Comparison of ENCODE assay signal across 15 cellular contexts in genomic region chr1:190474587-190475305, GRCh38. TPM values are rescaled to one million over a fixed set of nuclear protein-coding genes. Genes with fewer than 3 reads are reported as not detected.
A peak's percentile ranks its signal among the peaks of the same experiment; 100 is the strongest.
DNase-seq lines count a peak whose midpoint lies in the region; ATAC-seq and TF ChIP-seq lines count a peak whose summit lies in the region.
"Had no signal": no experiment of that assay in that cellular context is flagged by ENCODE, and none has a peak within 500 bp of the region (broad histone marks: within the 10 kb centered on the region; RNA-seq: fewer than 3 reads in every experiment).

No MANE protein-coding gene starts in this region.

- DNase-seq in cardiac muscle cell (ENCODE audit: low read depth in 1 of 2, low spot score in 1 of 2) (peak; percentile 22 to 37), Right ventricle myocardium inferior (ENCODE audit: missing footprints) (no peak), epithelial cell of proximal tubule (ENCODE audit: low read depth) (no peak), midbrain (lab: John Stamatoyannopoulos, UW) (peak; percentile 48), transverse colon (peak; percentile 38), NCI-H774 (lab: John Stamatoyannopoulos, UW) (no peak), cortex of kidney (lab: John Stamatoyannopoulos, UW) (no peak)
- DNase-seq: activated naive CD8-positive, alpha-beta T cell treated with anti-CD3 and anti-CD28 coated beads, Interleukin-2, amount 10 ng/mL, durations not matched to agents 7 days and 5 days; DMS79 treated with DMSO at 0.1 percent for 48 hours; NCI-H2081 treated with DMSO at 0.1 percent for 48 hours; stimulated activated CD4-positive, alpha-beta T cell treated with anti-CD3 and anti-CD28 coated beads, Interleukin-4, amount 100 ng/mL, for 4 hours; tibial artery had no signal

- intact Hi-C loops in Right ventricle myocardium inferior (cut with DNase I) (no loop called here), transverse colon (cut with DNase I; ENCODE audit: low total_unique reads) (no loop called here)

- no peak for TF ChIP-seq EP300 in transverse colon (IDR thresholded peaks at IDR 0.05; ENCODE audit: low read depth)

- H3K4me1 ChIP-seq in cardiac muscle cell (ENCODE audit: low read depth) = no peaks in the 10 kb centered on the region
- H3K4me1 ChIP-seq in transverse colon = peaks cover 7 to 11% (median 10%) of the 10 kb centered on the region in 4 donors

- H3K27ac ChIP-seq in cardiac muscle cell (no peak overlapping the region), transverse colon (peak overlapping the region; percentile 64 to 83 (median 72))
- H3K27ac ChIP-seq: tibial artery had no signal

- TF ChIP-seq POLR2A in transverse colon (IDR thresholded peaks at IDR 0.05) = peak; percentile 33

- 8 to 11% methylated on average over 11 to 17 of the region's 17 CpGs for WGBS in transverse colon (ENCODE audit: low coverage in 1 of 2), 2 donors

- H3K4me3 ChIP-seq in cardiac muscle cell = peak overlapping the region; percentile 39
- peak overlapping the region; percentile 47 for H3K4me3 ChIP-seq in epithelial cell of proximal tubule (ENCODE audit: low read depth, low read length)
- peak overlapping the region in 3 of 4 donors; percentile 25 to 62 (median 51) for H3K4me3 ChIP-seq in transverse colon
- H3K4me3 ChIP-seq: tibial artery had no signal

- H3K9me3 ChIP-seq in cardiac muscle cell (ENCODE audit: low read depth) (no peaks in the 10 kb centered on the region), transverse colon (no peaks in the 10 kb centered on the region)
- H3K9me3 ChIP-seq: tibial artery had no signal

- H3K36me3 ChIP-seq in cardiac muscle cell (no peaks in the 10 kb centered on the region), transverse colon (no peaks in the 10 kb centered on the region)
- H3K36me3 ChIP-seq: tibial artery had no signal

- in situ Hi-C loops in transverse colon (cut with MboI; ENCODE audit: low pct_ligation_motif_present in 1 of 4, low pct_unique_long_range_greater_than_20kb in 1 of 4, low sequenced_read_pairs in 3 of 4) = no loop called here

- ATAC-seq in Right ventricle myocardium inferior (no peak), GM21528 (IDR thresholded peaks at IDR 0.05; ENCODE audit: low FRiP score, unreplicated experiment) (no peak)
- ATAC-seq: HCT116 had no signal

- TF ChIP-seq CTCF in cardiac muscle cell (IDR thresholded peaks at IDR 0.05; ENCODE audit: low read depth, low read length) (no peak), epithelial cell of proximal tubule (conservative IDR thresholded peaks at IDR 0.05; ENCODE audit: low read depth, low read length) (no peak), transverse colon (IDR thresholded peaks at IDR 0.05) (no peak)

- H3K27me3 ChIP-seq in cardiac muscle cell (peaks cover 79% of the 10 kb centered on the region), transverse colon (peaks cover 29% of the 10 kb centered on the region)

RNA-seq across cellular contexts. Expression of gene BRINP3, which starts 2.9 kb away (rescaled TPM):
- total RNA-seq in cardiac muscle cell (6.3 and 11.9 TPM in 2 replicates), Right ventricle myocardium inferior (not detected), epithelial cell of proximal tubule (not detected in 2 replicates), transverse colon (10 to 100 TPM in 2 of 4 donors, 1 to 10 TPM in 2; 5.0 to 30.3 (median 14.1) TPM)
- polyA plus RNA-seq in cardiac muscle cell = 5.0 and 10.8 TPM in 2 replicates
- total RNA-seq: A172; activated naive CD8-positive, alpha-beta T cell treated with anti-CD3 and anti-CD28 coated beads, Interleukin-2, amount 10 ng/mL, durations not matched to agents 7 days and 5 days had no signal

Comparison
In these comparisons a context has a peak if more than half of its experiments do, and no peak if none do; other contexts are left out.
1. DNase-seq: peak in cardiac muscle cell (2 of 2), midbrain (single experiment) and transverse colon (single experiment); none in Right ventricle myocardium inferior (single experiment), epithelial cell of proximal tubule (single experiment), NCI-H774 (single experiment) and cortex of kidney (single experiment).
2. Peak in every context shown above with its lines, with median percentiles within 50 percentile points of each other: H3K4me3 ChIP-seq.